ENCODE assay signal across 29 cellular contexts in genomic region chr16:74264806-74265205, GRCh38.
"Had no signal": no experiment of that assay in that cellular context is flagged by ENCODE, and none has a peak within 500 bp of the region (broad histone marks: within the 10 kb centered on the region; RNA-seq: fewer than 3 reads in every experiment).

No MANE protein-coding gene starts in this region.

- ATAC-seq: effector memory CD8-positive, alpha-beta T cell; heart left ventricle; left lobe of liver; lower lobe of right lung; naive thymus-derived CD4-positive, alpha-beta T cell; sciatic nerve; stimulated activated effector memory CD8-positive, alpha-beta T cell treated with anti-CD3 and anti-CD28 coated beads, Interleukin-12 subunit alpha, Interleukin-12 subunit beta, amount 100 ng/mL, for 72 hours; T-helper 17 cell had no signal

- H3K4me3 ChIP-seq: ascending aorta, heart left ventricle, lower lobe of right lung, skin epidermis, thoracic aorta, upper lobe of left lung, vagina had no signal

- FAIRE-seq: kidney had no signal

- H3K27ac ChIP-seq: ascending aorta, lower lobe of right lung, skin epidermis, thoracic aorta, upper lobe of left lung, vagina had no signal

- H3K27me3 ChIP-seq: ascending aorta, heart left ventricle, upper lobe of left lung, vagina had no signal

- H3K9me3 ChIP-seq: ascending aorta, heart left ventricle, lower lobe of right lung, thoracic aorta, upper lobe of left lung, vagina had no signal

- H3K36me3 ChIP-seq: ascending aorta, heart left ventricle, lower lobe of right lung, thoracic aorta, upper lobe of left lung, vagina had no signal

- H3K4me1 ChIP-seq: ascending aorta, heart left ventricle, lower lobe of right lung, upper lobe of left lung had no signal

- DNase-seq: activated CD4-positive, alpha-beta memory T cell treated with anti-CD3 and anti-CD28 coated beads, Interleukin-2, amount 10 ng/mL, durations not matched to agents 7 days and 5 days; activated CD4-positive, alpha-beta T cell treated with anti-CD3 and anti-CD28 coated beads for 1 hour; activated CD4-positive, alpha-beta T cell treated with anti-CD3 and anti-CD28 coated beads, Interleukin-2, amount 10 ng/mL, durations not matched to agents 7 days and 5 days; activated CD8-positive, alpha-beta memory T cell treated with anti-CD3 and anti-CD28 coated beads, Interleukin-2, amount 50 U/mL, for 48 hours; activated gamma-delta T cell; activated naive CD4-positive, alpha-beta T cell treated with anti-CD3 and anti-CD28 coated beads, Interleukin-2, amount 10 ng/mL, durations not matched to agents 7 days and 5 days; activated naive CD8-positive, alpha-beta T cell treated with anti-CD3 and anti-CD28 coated beads, Interleukin-2, amount 10 ng/mL, durations not matched to agents 7 days and 5 days; activated T-cell treated with anti-CD3 and anti-CD28 coated beads, Interleukin-2, amount 50 U/mL, for 24 hours; cortex of kidney; effector memory CD8-positive, alpha-beta T cell; erythroblast; heart left ventricle; hypothalamus; immature natural killer cell; kidney; lower lobe of right lung; naive thymus-derived CD4-positive, alpha-beta T cell; stimulated activated CD4-positive, alpha-beta T cell treated with anti-CD3 and anti-CD28 coated beads, Interleukin-12 subunit alpha, Interleukin-12 subunit beta, amount 100 ng/mL, for 4 hours; stimulated activated CD4-positive, alpha-beta T cell treated with anti-CD3 and anti-CD28 coated beads, Interleukin-4, amount 100 ng/mL, for 1 hour; T-helper 17 cell; T1000; upper lobe of left lung had no signal
